Comparison of ENCODE assay signal across 16 cellular contexts in genomic region chr20:37162674-37163073, GRCh38. TPM values are rescaled to one million over a fixed set of nuclear protein-coding genes. Genes with fewer than 3 reads are reported as not detected.
DNase-seq lines count a peak whose midpoint lies in the region; ATAC-seq and TF ChIP-seq lines count a peak whose summit lies in the region.
"Had no signal": no experiment of that assay in that cellular context is flagged by ENCODE, and none has a peak within 500 bp of the region (broad histone marks: within the 10 kb centered on the region; RNA-seq: fewer than 3 reads in every experiment).

No MANE protein-coding gene starts in this region.

- peaks cover 7% of the 10 kb centered on the region for H3K4me1 Mint-ChIP-seq in nephron progenitor cell
- H3K4me1 Mint-ChIP-seq: H9 had no signal

- no peaks in the 10 kb centered on the region for H3K4me1 ChIP-seq in RWPE2 (ENCODE audit: insufficient read depth, poor library complexity, severe bottlenecking)

- peaks cover 11% of the 10 kb centered on the region for H3K27me3 ChIP-seq in RWPE2 (ENCODE audit: insufficient read depth, poor library complexity, severe bottlenecking)

- H3K36me3 Mint-ChIP-seq in nephron progenitor cell (ENCODE audit: low read depth): peaks cover 12% of the 10 kb centered on the region

- DNase-seq in ELF-1 (ENCODE audit: low read depth, low spot score) (peak; percentile 34), RWPE2 (ENCODE audit: low spot score) (no peak), choroid plexus epithelial cell (ENCODE audit: low read depth) (peak; percentile 4), nephron progenitor cell (no peak), NCI-H2081 (lab: John Stamatoyannopoulos, UW) (no peak), SK-N-DZ (ENCODE audit: low spot score) (no peak)
- DNase-seq: ACHN; CD4-positive, alpha-beta T cell; DMS153; DMS79; H9 had no signal

- ATAC-seq in RWPE2 (ENCODE audit: low read depth): peak; percentile 15; the same call in 1 of the 3 replicates
- no peak for ATAC-seq in GM18858 (IDR thresholded peaks at IDR 0.05; ENCODE audit: unreplicated experiment)
- no peak for ATAC-seq in GM18868 (IDR thresholded peaks at IDR 0.05; ENCODE audit: unreplicated experiment)
- ATAC-seq: GM12878 had no signal

- H3K4me3 Mint-ChIP-seq in nephron progenitor cell: no peak overlapping the region
- H3K4me3 Mint-ChIP-seq: CD4-positive, alpha-beta T cell; H9 had no signal

- H3K27me3 Mint-ChIP-seq in nephron progenitor cell (ENCODE audit: low read depth, poor library complexity): peaks cover 5% of the 10 kb centered on the region
- H3K27me3 Mint-ChIP-seq: CD4-positive, alpha-beta T cell had no signal

- H3K36me3 ChIP-seq in RWPE2 (ENCODE audit: low read depth): no peaks in the 10 kb centered on the region

- no peaks in the 10 kb centered on the region for H3K9me3 Mint-ChIP-seq in nephron progenitor cell
- H3K9me3 Mint-ChIP-seq: CD4-positive, alpha-beta T cell; H9 had no signal

- H3K27ac Mint-ChIP-seq in nephron progenitor cell: peak overlapping the region; percentile 27
- H3K27ac Mint-ChIP-seq: CD4-positive, alpha-beta T cell; H9 had no signal

- H3K27ac ChIP-seq in RWPE2 (ENCODE audit: poor library complexity, severe bottlenecking): no peak overlapping the region
- H3K27ac ChIP-seq: C4-2B, HL-60 had no signal

- TF ChIP-seq CTCF in RWPE2 (IDR thresholded peaks at IDR 0.05; ENCODE audit: poor library complexity, severe bottlenecking) (no peak), choroid plexus epithelial cell (conservative IDR thresholded peaks at IDR 0.05; ENCODE audit: low read depth, low read length) (no peak), nephron progenitor cell (IDR thresholded peaks at IDR 0.05) (no peak)

- H3K4me3 ChIP-seq in RWPE2 (ENCODE audit: severe bottlenecking): no peak overlapping the region
- no peak overlapping the region for H3K4me3 ChIP-seq in choroid plexus epithelial cell (ENCODE audit: low read depth, low read length)
- H3K4me3 ChIP-seq: GM12878 had no signal

- H3K9me3 ChIP-seq in RWPE2 (ENCODE audit: severe bottlenecking): no peaks in the 10 kb centered on the region

RNA-seq across cellular contexts. Expression of gene RPN2, which starts 16.5 kb away (rescaled TPM):
- 392 and 424 TPM in 2 replicates for polyA plus RNA-seq in SK-N-DZ (2014; cell fraction: cytosol; rRNA removed)
- 218 and 221 TPM in 2 replicates for polyA plus RNA-seq in SK-N-DZ (2014; cell fraction: nucleus; rRNA removed)

RNA-seq across cellular contexts. Expression of gene MROH8, which starts 16.7 kb away (rescaled TPM):
- polyA plus RNA-seq in SK-N-DZ (2014; cell fraction: cytosol; rRNA removed): 5.6 and 7.6 TPM in 2 replicates
- polyA plus RNA-seq in SK-N-DZ (2014; cell fraction: nucleus; rRNA removed): 10.1 and 10.7 TPM in 2 replicates

Comparison
In these comparisons a context has a peak if more than half of its experiments do, and no peak if none do; other contexts are left out.
1. DNase-seq: peak in ELF-1 (single experiment) and choroid plexus epithelial cell (single experiment); none in RWPE2 (single experiment), nephron progenitor cell (single experiment), NCI-H2081 (0 of 2) and SK-N-DZ (single experiment).